Comparison of ENCODE assay signal across 8 cellular contexts in the genomic region with DNA sequence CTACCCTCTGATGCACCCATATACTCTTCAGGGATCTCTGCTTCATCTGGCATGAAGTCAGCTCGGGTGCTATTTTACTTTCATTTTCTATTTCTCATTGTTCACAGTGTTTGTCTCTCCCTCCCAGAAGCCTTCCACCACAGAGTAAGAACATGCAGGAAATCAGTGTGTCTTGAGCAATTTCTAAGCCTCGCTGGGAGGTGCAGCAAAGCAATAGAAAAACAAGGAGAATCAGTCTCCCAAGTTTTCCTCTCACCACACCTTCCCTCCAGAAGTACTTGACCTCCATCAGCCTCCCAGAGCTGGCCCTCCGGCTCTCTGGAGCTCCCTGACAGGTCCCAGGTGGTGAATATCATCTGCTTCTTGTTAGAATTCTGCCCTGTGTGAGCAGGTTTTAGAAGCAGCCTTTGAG.
DNase-seq lines count a peak whose midpoint lies in the region; ATAC-seq and TF ChIP-seq lines count a peak whose summit lies in the region.

No MANE protein-coding gene starts in this region.

- H3K36me3 ChIP-seq in GM23248 (ENCODE audit: low read depth) (no peaks in the 10 kb centered on the region), parathyroid adenoma (ENCODE audit: control insufficient read depth, insufficient read depth, low read length) (no peaks in the 10 kb centered on the region), endodermal cell (ENCODE audit: control insufficient read depth, insufficient read depth, low read length) (no peaks in the 10 kb centered on the region)

- H3K27ac ChIP-seq in GM23248, result no peak overlapping the region
- H3K27ac ChIP-seq in parathyroid adenoma, result peak overlapping the region; percentile 15
- H3K27ac ChIP-seq in endodermal cell (ENCODE audit: low read depth, low read length), result no peak overlapping the region

- H3K9ac ChIP-seq in GM23248, result peak overlapping the region; percentile 47
- no peak overlapping the region for H3K9ac ChIP-seq in parathyroid adenoma
- H3K9ac ChIP-seq in endodermal cell (ENCODE audit: extremely low read depth, low read length, poor library complexity, severe bottlenecking), result no peak overlapping the region

- H2AFZ ChIP-seq in GM23248 (peak overlapping the region; percentile 84), parathyroid adenoma (peak overlapping the region; percentile 53)

- peaks cover 15% of the 10 kb centered on the region for H3K4me1 Mint-ChIP-seq in T-helper 2 cell treated with Interferon-gamma antibody and Interleukin-4, amounts not matched to agents 5 μg/mL and 100 μg/mL, for 36 hours (ENCODE audit: low read depth)
- H3K4me1 Mint-ChIP-seq in endodermal cell, result peaks cover 2% of the 10 kb centered on the region

- H3K9me3 ChIP-seq in GM23248 (ENCODE audit: low read depth) (no peaks in the 10 kb centered on the region), parathyroid adenoma (ENCODE audit: control insufficient read depth, low read length) (no peaks in the 10 kb centered on the region), endodermal cell (ENCODE audit: control insufficient read depth, low read length) (peaks cover 24% of the 10 kb centered on the region)

- H3K79me2 ChIP-seq in GM23248 (ENCODE audit: insufficient read depth) (no peaks in the 10 kb centered on the region), parathyroid adenoma (no peaks in the 10 kb centered on the region)

- no peaks in the 10 kb centered on the region for H4K20me1 ChIP-seq in GM23248 (ENCODE audit: insufficient read depth)

- peak; percentile 62 for ATAC-seq in esophagus mucosa

- H3K9me3 Mint-ChIP-seq in T-helper 2 cell treated with Interferon-gamma antibody and Interleukin-4, amounts not matched to agents 5 μg/mL and 100 μg/mL, for 36 hours, result peaks cover 3% of the 10 kb centered on the region
- peaks cover 41% of the 10 kb centered on the region for H3K9me3 Mint-ChIP-seq in endodermal cell

- no peaks in the 10 kb centered on the region for H3K36me3 Mint-ChIP-seq in T-helper 2 cell treated with Interferon-gamma antibody and Interleukin-4, amounts not matched to agents 5 μg/mL and 100 μg/mL, for 36 hours (ENCODE audit: low read depth)
- H3K36me3 Mint-ChIP-seq in endodermal cell (ENCODE audit: low read depth), result peaks cover 7% of the 10 kb centered on the region

- H3K4me2 ChIP-seq in GM23248 (ENCODE audit: unreplicated experiment) (peak overlapping the region; percentile 72), parathyroid adenoma (ENCODE audit: low read length) (peak overlapping the region; percentile 81)

- H3K27me3 ChIP-seq in GM23248 (replicated peaks; ENCODE audit: insufficient read depth), result no peaks in the 10 kb centered on the region
- H3K27me3 ChIP-seq in parathyroid adenoma (ENCODE audit: control insufficient read depth, insufficient read depth, low read length), result no peaks in the 10 kb centered on the region
- no peaks in the 10 kb centered on the region for H3K27me3 ChIP-seq in endodermal cell (ENCODE audit: control insufficient read depth, insufficient read depth, low read length, poor library complexity, severe bottlenecking)

- H3K27ac Mint-ChIP-seq in T-helper 2 cell treated with Interferon-gamma antibody and Interleukin-4, amounts not matched to agents 5 μg/mL and 100 μg/mL, for 36 hours, result peak overlapping the region; percentile 90
- no peak overlapping the region for H3K27ac Mint-ChIP-seq in endodermal cell

- H3K4me3 Mint-ChIP-seq in T-helper 2 cell treated with Interferon-gamma antibody and Interleukin-4, amounts not matched to agents 5 μg/mL and 100 μg/mL, for 36 hours, result peak overlapping the region; percentile 88
- no peak overlapping the region for H3K4me3 Mint-ChIP-seq in endodermal cell

- WGBS in GM23248 (ENCODE audit: low coverage in 1 of 2, low lambda C conversion rate in 2 of 2, missing lambda C conversion rate in 2 of 2), 2 experiments, result 0% methylated on average over 3 of the region's 3 CpGs
- 92 to 100% methylated on average over 1 to 3 of the region's 3 CpGs for WGBS in endodermal cell (ENCODE audit: insufficient coverage in 1 of 2, insufficient read length in 1 of 2), 2 experiments

- peaks cover 13% of the 10 kb centered on the region for H3K27me3 Mint-ChIP-seq in T-helper 2 cell treated with Interferon-gamma antibody and Interleukin-4, amounts not matched to agents 5 μg/mL and 100 μg/mL, for 36 hours (ENCODE audit: low read depth)
- H3K27me3 Mint-ChIP-seq in endodermal cell (ENCODE audit: insufficient read depth), result peaks cover 8% of the 10 kb centered on the region

- TF ChIP-seq CTCF in parathyroid adenoma (IDR thresholded peaks at IDR 0.05) (no peak), endodermal cell (conservative IDR thresholded peaks at IDR 0.05) (no peak)

- DNase-seq in SIG-M5 treated with dmso at 0.1 percent for 504 hours (lab: John Stamatoyannopoulos, UW; ENCODE audit: unreplicated experiment) (peak; percentile 72), SIG-M5 (lab: John Stamatoyannopoulos, UW) (no peak), GM23248 (peak; percentile 58), LHCN-M2 (ENCODE audit: low read depth) (peak; percentile 64), endodermal cell (no peak)
- DNase-seq in T-helper 2 cell treated with Interferon-gamma antibody and Interleukin-4, amounts not matched to agents 5 μg/mL and 100 μg/mL, for 36 hours (ENCODE audit: low spot score), result peak; percentile 17

- H3K9me2 ChIP-seq in GM23248 (ENCODE audit: insufficient read depth), result no peaks in the 10 kb centered on the region

- H3K4me1 ChIP-seq in GM23248 (ENCODE audit: insufficient read depth) (no peaks in the 10 kb centered on the region), parathyroid adenoma (no peaks in the 10 kb centered on the region), endodermal cell (ENCODE audit: control insufficient read depth, insufficient read depth, low read length) (peaks cover 4% of the 10 kb centered on the region)

- H3F3A ChIP-seq in GM23248 (ENCODE audit: insufficient read depth), result no peaks in the 10 kb centered on the region

- in situ Hi-C loops in GM23248 (cut with MboI), result no loop called here

- H3K4me3 ChIP-seq in GM23248 (peak overlapping the region; percentile 70), parathyroid adenoma (ENCODE audit: low read depth, low read length) (peak overlapping the region; percentile 64), endodermal cell (ENCODE audit: low read length) (no peak overlapping the region)

Comparison
In these comparisons a context has a peak if more than half of its experiments do, and no peak if none do; other contexts are left out.
1. DNase-seq: peak in SIG-M5 treated with dmso at 0.1 percent for 504 hours (single experiment), GM23248 (single experiment), LHCN-M2 (single experiment) and T-helper 2 cell treated with Interferon-gamma antibody and Interleukin-4, amounts not matched to agents 5 μg/mL and 100 μg/mL, for 36 hours (single experiment); none in SIG-M5 (single experiment) and endodermal cell (single experiment).